ENCODE assay signal across 1 cellular context in genomic region chr17:40437095-40437732, GRCh38.
TF ChIP-seq lines count a peak whose summit lies in the region.

No MANE protein-coding gene starts in this region.

TF ChIP-seq in K562, 482 proteins besides CTCF, POLR2A, EP300 and RAD21 (continued from another document and continues in another):
- TF ChIP-seq AFF1 (IDR thresholded peaks at IDR 0.05; ENCODE audit: low read depth in 1 of 2, partially characterized antibody in 2 of 2), result no peak
- TF ChIP-seq CXXC5 (CRISPR knock-in tag; IDR thresholded peaks at IDR 0.05), result no peak
- no peak for TF ChIP-seq NFE2 (IDR thresholded peaks at IDR 0.05; ENCODE audit: low read depth)
- TF ChIP-seq RREB1 (CRISPR knock-in tag; IDR thresholded peaks at IDR 0.05), result no peak
- no peak for TF ChIP-seq IRF2 (CRISPR knock-in tag; IDR thresholded peaks at IDR 0.05)
- TF ChIP-seq HSF4 (CRISPR knock-in tag; IDR thresholded peaks at IDR 0.05; ENCODE audit: borderline replicate concordance), result no peak
- TF ChIP-seq ZBTB12 (CRISPR knock-in tag; IDR thresholded peaks at IDR 0.05), result no peak
- peak; percentile 97 for TF ChIP-seq CBX1 (IDR thresholded peaks at IDR 0.05; ENCODE audit: low read depth)
- no peak for TF ChIP-seq NCOA4 (IDR thresholded peaks at IDR 0.05; ENCODE audit: partially characterized antibody)
- TF ChIP-seq PPARD (CRISPR knock-in tag; IDR thresholded peaks at IDR 0.05), result no peak
- TF ChIP-seq TSC22D4 (tag; IDR thresholded peaks at IDR 0.05), result no peak
- peak; percentile 84; the same call in 1 of the 2 replicates for TF ChIP-seq HDAC2 (IDR thresholded peaks at IDR 0.05)
- TF ChIP-seq TRIM24 (IDR thresholded peaks at IDR 0.05), result 0 out of 4 replicates have a peak, but pooled peaks of 1 of the 2 experiments have one; percentile 22
- no peak for TF ChIP-seq GTF2F1 (IDR thresholded peaks at IDR 0.05; ENCODE audit: low read depth, low read length)
- TF ChIP-seq GABPB1 (CRISPR knock-in tag; IDR thresholded peaks at IDR 0.05), result peak; percentile 67; the same call in 1 of the 2 replicates
- peak; percentile 72; the same call in 1 of the 2 replicates for TF ChIP-seq ZNF197 (CRISPR knock-in tag; IDR thresholded peaks at IDR 0.05; ENCODE audit: low read depth)
- no peak for TF ChIP-seq MEIS2 (IDR thresholded peaks at IDR 0.05; ENCODE audit: partially characterized antibody)
- TF ChIP-seq ZNF584 (CRISPR knock-in tag; IDR thresholded peaks at IDR 0.05; ENCODE audit: low read depth), result no peak
- no peak for TF ChIP-seq ZFP91 (CRISPR knock-in tag; IDR thresholded peaks at IDR 0.05)
- TF ChIP-seq FOXA3 (CRISPR knock-in tag; conservative IDR thresholded peaks at IDR 0.05 in 1 of 2, IDR thresholded peaks at IDR 0.05 in 1 of 2), result no peak
- no peak for TF ChIP-seq ZNF263 (CRISPR knock-in tag; IDR thresholded peaks at IDR 0.05; ENCODE audit: borderline replicate concordance)
- TF ChIP-seq FOXA1 (IDR thresholded peaks at IDR 0.05; ENCODE audit: borderline replicate concordance), result no peak
- TF ChIP-seq SIX5 (IDR thresholded peaks at IDR 0.05; ENCODE audit: borderline replicate concordance in 1 of 2, insufficient read depth in 1 of 2, low read depth in 1 of 2, low read length in 2 of 2), result no peak
- TF ChIP-seq ZNF507 (tag; conservative IDR thresholded peaks at IDR 0.05), result no peak
- TF ChIP-seq HNRNPL (IDR thresholded peaks at IDR 0.05; ENCODE audit: low read depth, low read length), result no peak
- TF ChIP-seq KAT8 (IDR thresholded peaks at IDR 0.05; ENCODE audit: low read depth), result no peak
- no peak for TF ChIP-seq SRF (CRISPR knock-in tag; IDR thresholded peaks at IDR 0.05)
- TF ChIP-seq RBBP5 (IDR thresholded peaks at IDR 0.05; ENCODE audit: borderline replicate concordance, insufficient read depth, low read length, poor library complexity, severe bottlenecking), result no peak
- no peak for TF ChIP-seq RBM17 (IDR thresholded peaks at IDR 0.05; ENCODE audit: borderline replicate concordance, low read depth, low read length)
- TF ChIP-seq ATF7 (IDR thresholded peaks at IDR 0.05), result no peak
- TF ChIP-seq ZNF146 (CRISPR knock-in tag; IDR thresholded peaks at IDR 0.05; ENCODE audit: unreplicated experiment), result no peak
- no peak for TF ChIP-seq RFX5 (IDR thresholded peaks at IDR 0.05; ENCODE audit: low read depth, low read length)
- TF ChIP-seq ZBTB43 (CRISPR knock-in tag; IDR thresholded peaks at IDR 0.05), result no peak
- TF ChIP-seq RBM25 (IDR thresholded peaks at IDR 0.05; ENCODE audit: low read depth, low read length, severe bottlenecking), result peak; percentile 96
- TF ChIP-seq SREBF2 (CRISPR knock-in tag; IDR thresholded peaks at IDR 0.05), result no peak
- TF ChIP-seq EGR1 (conservative IDR thresholded peaks at IDR 0.05), result no peak
- no peak for TF ChIP-seq CTBP1 (IDR thresholded peaks at IDR 0.05; ENCODE audit: borderline replicate concordance)
- no peak for TF ChIP-seq FUS (optimal IDR thresholded peaks at IDR 0.05; ENCODE audit: low read depth, low read length)
- no peak for TF ChIP-seq MAFG (tag; conservative IDR thresholded peaks at IDR 0.05)
- no peak for TF ChIP-seq ZBTB11 (CRISPR knock-in tag; IDR thresholded peaks at IDR 0.05)
- TF ChIP-seq KLF10 (CRISPR knock-in tag; IDR thresholded peaks at IDR 0.05), result no peak
- TF ChIP-seq CTCFL (IDR thresholded peaks at IDR 0.05; ENCODE audit: borderline replicate concordance, insufficient read depth, low read depth, low read length, poor library complexity, severe bottlenecking), result no peak
- TF ChIP-seq ZNF212 (CRISPR knock-in tag; IDR thresholded peaks at IDR 0.05), result no peak
- TF ChIP-seq JUN (IDR thresholded peaks at IDR 0.05; ENCODE audit: borderline replicate concordance, low read depth, low read length), result no peak
- no peak for TF ChIP-seq JUN (CRISPR knock-in tag; IDR thresholded peaks at IDR 0.05; ENCODE audit: borderline replicate concordance)
- no peak for TF ChIP-seq NCOA6 (IDR thresholded peaks at IDR 0.05)
- no peak for TF ChIP-seq SMAD3 (CRISPR knock-in tag; conservative IDR thresholded peaks at IDR 0.05)
- TF ChIP-seq KLF16 (IDR thresholded peaks at IDR 0.05), result 0 out of 2 replicates have a peak, but pooled peaks have one; percentile 18
- TF ChIP-seq THRAP3 (IDR thresholded peaks at IDR 0.05; ENCODE audit: borderline replicate concordance), result no peak
